Comparison of ENCODE assay signal across 8 cellular contexts in the genomic region with DNA sequence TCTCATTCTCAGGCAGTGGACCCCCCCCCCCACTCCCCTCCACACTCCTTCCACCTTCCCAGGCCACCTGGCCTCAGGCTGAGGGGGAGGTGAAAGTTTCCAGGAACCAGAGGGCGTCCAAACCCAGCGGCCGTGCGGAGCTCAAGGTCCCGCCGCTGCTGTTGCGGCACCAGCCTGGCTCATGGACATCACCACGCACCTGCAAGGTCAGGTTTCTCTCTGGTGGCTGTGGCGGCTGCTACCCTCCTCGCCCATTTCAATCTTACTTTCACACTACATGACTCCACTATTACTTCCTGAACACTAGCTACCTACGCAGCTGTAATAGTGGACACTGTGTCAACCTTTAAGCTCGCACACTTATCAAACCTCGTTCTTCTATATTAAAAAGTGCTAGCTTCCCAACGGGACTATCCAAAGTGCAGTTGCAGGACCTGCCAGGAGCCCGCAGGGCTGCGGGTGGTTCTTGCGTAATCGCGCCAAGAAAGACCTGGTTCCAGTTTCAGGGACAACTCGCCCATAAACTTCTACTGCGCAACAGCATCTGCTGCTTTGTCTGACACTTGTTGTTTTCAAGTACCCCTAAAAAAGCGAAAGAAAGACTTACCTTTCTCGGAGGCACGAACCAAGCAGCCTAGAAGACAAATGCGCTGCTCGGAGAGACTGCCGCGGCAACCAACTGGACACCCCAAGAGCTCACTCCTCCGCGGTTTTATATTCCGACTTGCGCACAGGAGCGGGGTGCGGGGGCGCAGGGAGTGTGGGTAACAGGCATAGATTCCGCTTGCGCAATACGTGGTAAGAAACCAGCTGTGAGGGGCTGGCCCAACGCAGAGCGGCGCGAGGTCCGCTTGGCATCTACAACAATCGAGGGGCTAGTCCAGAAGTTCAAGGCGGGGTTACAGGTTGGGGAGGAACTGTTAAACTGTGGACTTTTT. TPM values are rescaled to one million over a fixed set of nuclear protein-coding genes. Genes with fewer than 3 reads are reported as not detected.
A peak's percentile ranks its signal among the peaks of the same experiment; 100 is the strongest.
DNase-seq lines count a peak whose midpoint lies in the region; ATAC-seq and TF ChIP-seq lines count a peak whose summit lies in the region.

A gene with protein sequence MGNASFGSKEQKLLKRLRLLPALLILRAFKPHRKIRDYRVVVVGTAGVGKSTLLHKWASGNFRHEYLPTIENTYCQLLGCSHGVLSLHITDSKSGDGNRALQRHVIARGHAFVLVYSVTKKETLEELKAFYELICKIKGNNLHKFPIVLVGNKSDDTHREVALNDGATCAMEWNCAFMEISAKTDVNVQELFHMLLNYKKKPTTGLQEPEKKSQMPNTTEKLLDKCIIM (minus strand): TSS at position 687 of the 938 bp plus-strand sequence. CDS start 3,330 bp downstream, outside the sequence.

- H3K4me1 ChIP-seq in mucosa of stomach (ENCODE audit: control insufficient read depth, insufficient read depth, low read length) (peaks cover 4% of the 10 kb centered on the region), A673 (ENCODE audit: insufficient read depth, low read length, poor library complexity, severe bottlenecking) (no peaks in the 10 kb centered on the region)

- H3K4me3 Mint-ChIP-seq in activated CD8-positive, alpha-beta T cell treated with anti-CD3 and anti-CD28 coated beads for 36 hours: peak within 1 kb of the TSS; percentile 10
- no peak within 1 kb of the TSS for H3K4me3 Mint-ChIP-seq in activated CD8-positive, alpha-beta T cell treated with anti-CD3 and anti-CD28 coated beads, Interleukin-2, amount 10 ng/mL, durations not matched to agents 7 days and 5 days

- CTCF ChIA-PET in activated CD8-positive, alpha-beta T cell treated with anti-CD3 and anti-CD28 coated beads for 36 hours (lab: Charles Lee): no interaction called here
- CTCF ChIA-PET in activated CD8-positive, alpha-beta T cell treated with anti-CD3 and anti-CD28 coated beads, Interleukin-2, amount 10 ng/mL, durations not matched to agents 7 days and 5 days (lab: Charles Lee): no interaction called here
- CTCF ChIA-PET in A673 (lab: Charles Lee): no interaction called here

- peak within 1 kb of the TSS; percentile 28 for H3K9ac ChIP-seq in mucosa of stomach (ENCODE audit: low read length)

- H3K27ac ChIP-seq in A673 (ENCODE audit: low read depth, low read length, poor library complexity, severe bottlenecking): no peak within 1 kb of the TSS

- H3K9me3 ChIP-seq in mucosa of stomach (ENCODE audit: control insufficient read depth, low read length): no peaks in the 10 kb centered on the region
- H3K9me3 ChIP-seq in A673 (ENCODE audit: low read depth, low read length, poor library complexity, severe bottlenecking): no peaks in the 10 kb centered on the region

- TF ChIP-seq CTCF in activated CD8-positive, alpha-beta T cell treated with anti-CD3 and anti-CD28 coated beads for 36 hours (IDR thresholded peaks at IDR 0.05): no peak
- TF ChIP-seq CTCF in epithelial cell of esophagus (IDR thresholded peaks at IDR 0.05; ENCODE audit: insufficient read depth, low read depth, low read length, missing control alignments) (no peak), A673 (conservative IDR thresholded peaks at IDR 0.05; ENCODE audit: low read depth, low read length) (no peak)

- POLR2A ChIA-PET in activated CD8-positive, alpha-beta T cell treated with anti-CD3 and anti-CD28 coated beads for 36 hours (lab: Charles Lee): no interaction called here
- POLR2A ChIA-PET in activated CD8-positive, alpha-beta T cell treated with anti-CD3 and anti-CD28 coated beads, Interleukin-2, amount 10 ng/mL, durations not matched to agents 7 days and 5 days (lab: Charles Lee): no interaction called here
- POLR2A ChIA-PET in A673 (lab: Charles Lee; ENCODE audit: low non-redundant PET): no interaction called here

- ATAC-seq in activated CD8-positive, alpha-beta T cell treated with anti-CD3 and anti-CD28 coated beads for 36 hours: no peak
- no peak for ATAC-seq in activated CD8-positive, alpha-beta T cell treated with anti-CD3 and anti-CD28 coated beads, Interleukin-2, amount 10 ng/mL, durations not matched to agents 7 days and 5 days
- no peak for ATAC-seq in activated CD4-positive, CD25-positive, alpha-beta regulatory T cell treated with anti-CD3 and anti-CD28 coated beads, Interleukin-2, amount 50 U/mL, for 24 hours

- no peaks in the 10 kb centered on the region for H3K36me3 ChIP-seq in mucosa of stomach (ENCODE audit: control insufficient read depth, insufficient read depth, low read length)
- H3K36me3 ChIP-seq in A673 (ENCODE audit: insufficient read depth, low read length, poor library complexity, severe bottlenecking): no peaks in the 10 kb centered on the region

- H3K4me3 ChIP-seq in epithelial cell of esophagus (ENCODE audit: low read length): peak within 1 kb of the TSS; percentile 46
- H3K4me3 ChIP-seq in mucosa of stomach (ENCODE audit: low read length): no peak within 1 kb of the TSS
- H3K4me3 ChIP-seq in A673 (ENCODE audit: low read depth, low read length, poor library complexity, severe bottlenecking): no peak within 1 kb of the TSS

- no TSS peak for BruUV-seq in A673 (replicated peaks; lab: Mats Ljungman, UMichigan)

- peak; percentile 34 for DNase-seq in activated CD8-positive, alpha-beta T cell treated with anti-CD3 and anti-CD28 coated beads for 36 hours
- no peak for DNase-seq in activated CD8-positive, alpha-beta T cell treated with anti-CD3 and anti-CD28 coated beads, Interleukin-2, amount 10 ng/mL, durations not matched to agents 7 days and 5 days
- DNase-seq in epithelial cell of esophagus (ENCODE audit: low read depth) (peak; percentile 39), NCI-H146 treated with DMSO at 0.1 percent for 48 hours (lab: John Stamatoyannopoulos, UW; ENCODE audit: unreplicated experiment) (no peak), activated T-cell treated with anti-CD3 and anti-CD28 coated beads for 4 hours (no peak), A673 (ENCODE audit: low spot score) (no peak)

- H3K27me3 ChIP-seq in mucosa of stomach (ENCODE audit: control insufficient read depth, insufficient read depth, low read length) (peaks cover 15% of the 10 kb centered on the region), A673 (replicated peaks; ENCODE audit: insufficient read depth, low read depth, low read length, poor library complexity) (no peaks in the 10 kb centered on the region)

- H3K27ac Mint-ChIP-seq in activated CD8-positive, alpha-beta T cell treated with anti-CD3 and anti-CD28 coated beads for 36 hours: no peak within 1 kb of the TSS
- no peak within 1 kb of the TSS for H3K27ac Mint-ChIP-seq in activated CD8-positive, alpha-beta T cell treated with anti-CD3 and anti-CD28 coated beads, Interleukin-2, amount 10 ng/mL, durations not matched to agents 7 days and 5 days

- intact Hi-C loops in activated CD8-positive, alpha-beta T cell treated with anti-CD3 and anti-CD28 coated beads for 36 hours (cut with micrococcal nuclease): no loop called here
- intact Hi-C loops in A673 (cut with micrococcal nuclease; ENCODE audit: unreplicated experiment): no loop called here

- peaks cover 27% of the 10 kb centered on the region for H3K27me3 Mint-ChIP-seq in activated CD8-positive, alpha-beta T cell treated with anti-CD3 and anti-CD28 coated beads for 36 hours
- H3K27me3 Mint-ChIP-seq in activated CD8-positive, alpha-beta T cell treated with anti-CD3 and anti-CD28 coated beads, Interleukin-2, amount 10 ng/mL, durations not matched to agents 7 days and 5 days (ENCODE audit: low read depth): peaks cover 21% of the 10 kb centered on the region

- H3K36me3 Mint-ChIP-seq in activated CD8-positive, alpha-beta T cell treated with anti-CD3 and anti-CD28 coated beads for 36 hours (ENCODE audit: low read depth): no peaks in the 10 kb centered on the region
- H3K36me3 Mint-ChIP-seq in activated CD8-positive, alpha-beta T cell treated with anti-CD3 and anti-CD28 coated beads, Interleukin-2, amount 10 ng/mL, durations not matched to agents 7 days and 5 days (ENCODE audit: low read depth): no peaks in the 10 kb centered on the region

- no peaks in the 10 kb centered on the region for H3K9me3 Mint-ChIP-seq in activated CD8-positive, alpha-beta T cell treated with anti-CD3 and anti-CD28 coated beads for 36 hours
- no peaks in the 10 kb centered on the region for H3K9me3 Mint-ChIP-seq in activated CD8-positive, alpha-beta T cell treated with anti-CD3 and anti-CD28 coated beads, Interleukin-2, amount 10 ng/mL, durations not matched to agents 7 days and 5 days (ENCODE audit: insufficient read depth)

- peaks cover 13% of the 10 kb centered on the region for H3K4me1 Mint-ChIP-seq in activated CD8-positive, alpha-beta T cell treated with anti-CD3 and anti-CD28 coated beads for 36 hours (ENCODE audit: low read depth)
- no peaks in the 10 kb centered on the region for H3K4me1 Mint-ChIP-seq in activated CD8-positive, alpha-beta T cell treated with anti-CD3 and anti-CD28 coated beads, Interleukin-2, amount 10 ng/mL, durations not matched to agents 7 days and 5 days (ENCODE audit: low read depth)

RNA-seq across cellular contexts. Expression of the gene that starts here (rescaled TPM):
- total RNA-seq in activated CD8-positive, alpha-beta T cell treated with anti-CD3 and anti-CD28 coated beads for 36 hours: under 1 TPM; 0.18 to 0.20 TPM
- not detected for total RNA-seq in activated CD8-positive, alpha-beta T cell treated with anti-CD3 and anti-CD28 coated beads, Interleukin-2, amount 10 ng/mL, durations not matched to agents 7 days and 5 days
- total RNA-seq in A673 (2021): 0.94 and 1.1 TPM in 2 replicates

Comparison
In these comparisons a context has a peak if more than half of its experiments do, and no peak if none do; other contexts are left out.
1. Peak in DNase-seq in activated CD8-positive, alpha-beta T cell treated with anti-CD3 and anti-CD28 coated beads for 36 hours; RNA of the gene not detected or under 1 TPM.